ENCODE assay signal across 8 cellular contexts in genomic region chr13:30307966-30308290, GRCh38. TPM values are rescaled to one million over a fixed set of nuclear protein-coding genes. Genes with fewer than 3 reads are reported as not detected.
DNase-seq lines count a peak whose midpoint lies in the region; ATAC-seq and TF ChIP-seq lines count a peak whose summit lies in the region.

No MANE protein-coding gene starts in this region.

- H3K36me3 ChIP-seq in H7 (replicated peaks; ENCODE audit: control insufficient read depth, insufficient read depth, low read length) = no peaks in the 10 kb centered on the region
- H3K36me3 ChIP-seq in skeletal muscle satellite cell (ENCODE audit: insufficient read depth, low read length) = no peaks in the 10 kb centered on the region

- ATAC-seq in T-cell (replicated peaks in 1 of 4) = no peak
- ATAC-seq in omental fat pad (ENCODE audit: low FRiP score) = no peak
- ATAC-seq in GM19395 (IDR thresholded peaks at IDR 0.05; ENCODE audit: unreplicated experiment) = no peak

- peak overlapping the region; percentile 94 for H3K4me2 ChIP-seq in skeletal muscle satellite cell (ENCODE audit: low read length)

- H3K27ac Mint-ChIP-seq in T-cell = no peak overlapping the region

- POLR2A ChIA-PET in T-cell (lab: Charles Lee) = interaction anchor here (0.6 kb wide), 2 partner anchors 11 to 488 kb away, joined by 4 to 9 read pairs; no protein-coding TSS in a partner anchor

- peaks cover 47% of the 10 kb centered on the region for H3K4me1 ChIP-seq in skeletal muscle satellite cell (ENCODE audit: control insufficient read depth, insufficient read depth, low read length)

- DNase-seq in H7 (no peak), T-cell (no peak), fibroblast of villous mesenchyme (ENCODE audit: low read depth) (no peak), omental fat pad (ENCODE audit: low spot score) (no peak), NCI-H2171 (lab: John Stamatoyannopoulos, UW) (no peak)
- DNase-seq in activated CD4-positive, alpha-beta T cell treated with anti-CD3 and anti-CD28 coated beads for 1 hour = no peak

- peak overlapping the region; percentile 77 to 89 (median 87) for H3K4me3 Mint-ChIP-seq in T-cell

- H3K36me3 Mint-ChIP-seq in T-cell = no peaks in the 10 kb centered on the region

- H3K9ac ChIP-seq in skeletal muscle satellite cell (ENCODE audit: low read depth, low read length) = peak overlapping the region; percentile 95

- CTCF ChIA-PET in T-cell (lab: Charles Lee) = interaction anchor here (0.6 to 3.1 kb wide), 7 partner anchors 10 to 459 kb away, joined by 3 to 11 read pairs (median 3); no protein-coding TSS in a partner anchor

- H3K9me3 Mint-ChIP-seq in T-cell = no peaks in the 10 kb centered on the region

- H3K4me1 Mint-ChIP-seq in T-cell = peaks cover 6 to 38% (median 23%) of the 10 kb centered on the region in 3 donors

- TF ChIP-seq CTCF in fibroblast of villous mesenchyme (IDR thresholded peaks at IDR 0.05; ENCODE audit: insufficient read depth, low read depth, low read length) = no peak
- no peak for TF ChIP-seq CTCF in omental fat pad (IDR thresholded peaks at IDR 0.05)

- H3K9me3 ChIP-seq in skeletal muscle satellite cell (replicated peaks; ENCODE audit: low read length) = no peaks in the 10 kb centered on the region

- H3K27me3 Mint-ChIP-seq in T-cell = no peaks in the 10 kb centered on the region

- H3K4me3 ChIP-seq in H7 (ENCODE audit: insufficient read depth, low read depth, low read length) = peak overlapping the region; percentile 87
- H3K4me3 ChIP-seq in fibroblast of villous mesenchyme (ENCODE audit: low read depth, low read length) = peak overlapping the region; percentile 89
- peak overlapping the region; percentile 93 for H3K4me3 ChIP-seq in skeletal muscle satellite cell (ENCODE audit: low read length)

- H3K27me3 ChIP-seq in H7 (ENCODE audit: control insufficient read depth, insufficient read depth, low read length) = no peaks in the 10 kb centered on the region
- H3K27me3 ChIP-seq in skeletal muscle satellite cell (ENCODE audit: control insufficient read depth, insufficient read depth, low read length) = no peaks in the 10 kb centered on the region

RNA-seq across cellular contexts. Expression of gene KATNAL1, which starts 0.6 kb away (rescaled TPM):
- total RNA-seq in H7 (2014; rRNA removed; shearing (Covaris generic)) = 12.1 and 12.8 TPM in 2 replicates
- total RNA-seq in T-cell (10 to 100 TPM in 1 of 5 donors, 1 to 10 TPM in 4; 4.0 to 13.8 (median 7.3) TPM), fibroblast of villous mesenchyme (29.0 and 35.4 TPM in 2 replicates), omental fat pad (10 to 100 TPM in 3 of 4 donors, 1 to 10 TPM in 1; 8.9 to 27.6 (median 21.4) TPM)
- total RNA-seq in skeletal muscle satellite cell (2012; rRNA removed) = 14.2 and 16.0 TPM in 2 replicates
